8 cellular contexts compared by ENCODE assay signal in genomic region chr17:76267051-76267576, GRCh38. TPM values are rescaled to one million over a fixed set of nuclear protein-coding genes. Genes with fewer than 3 reads are reported as not detected.
DNase-seq lines count a peak whose midpoint lies in the region; ATAC-seq and TF ChIP-seq lines count a peak whose summit lies in the region.

No MANE protein-coding gene starts in this region.

- H3K4me3 Mint-ChIP-seq in activated CD4-positive, alpha-beta memory T cell treated with anti-CD3 and anti-CD28 coated beads for 36 hours, result peak overlapping the region; percentile 92
- peak overlapping the region; percentile 98 for H3K4me3 Mint-ChIP-seq in stimulated activated memory B cell treated with anti-CD40 and anti-IgM and Interleukin-4, amounts not matched to agents 10 μg/mL and 1 μg/mL and 100 μg/mL, for 72 hours

- RAD21 ChIA-PET in HCT116 (lab: Charles Lee; ENCODE audit: low non-redundant PET in 1 of 2, low total read pairs in 2 of 2, uncharacterized antibody in 2 of 2, unreplicated experiment in 2 of 2), result no interaction called here

- H3K27ac ChIP-seq in HCT116 (ENCODE audit: low read depth, low read length) (no peak overlapping the region), left ventricle myocardium inferior (replicated peaks) (peak overlapping the region; percentile 96)

- H3K9me3 ChIP-seq in HCT116 (ENCODE audit: control insufficient read depth in 1 of 2, insufficient read depth in 1 of 2, low read depth in 1 of 2, low read length in 2 of 2) (no peaks in the 10 kb centered on the region), left ventricle myocardium inferior (replicated peaks) (no peaks in the 10 kb centered on the region)

- TF ChIP-seq CTCF in HCT116 (IDR thresholded peaks at IDR 0.05 in 2 of 3, conservative IDR thresholded peaks at IDR 0.05 in 1 of 3; ENCODE audit: borderline replicate concordance in 1 of 3, insufficient read depth in 1 of 3, low read depth in 2 of 3, low read length in 2 of 3) (no peak), left ventricle myocardium inferior (IDR thresholded peaks at IDR 0.05; ENCODE audit: borderline replicate concordance) (no peak)

- no peak overlapping the region for H2AFZ ChIP-seq in HCT116 (ENCODE audit: low read depth, low read length, poor library complexity, severe bottlenecking)

- TF ChIP-seq POLR2A in HCT116 (IDR thresholded peaks at IDR 0.05; ENCODE audit: borderline replicate concordance, extremely low read depth, insufficient read depth, insufficient read length), result no peak

- peaks cover 25 to 39% of the 10 kb centered on the region in 2 experiments for H3K4me1 ChIP-seq in HCT116 (ENCODE audit: control insufficient read depth in 1 of 2, insufficient read depth in 2 of 2, low read length in 2 of 2)
- peaks cover 84% of the 10 kb centered on the region for H3K4me1 ChIP-seq in left ventricle myocardium inferior

- peaks cover 50% of the 10 kb centered on the region for H3K4me1 Mint-ChIP-seq in activated CD4-positive, alpha-beta memory T cell treated with anti-CD3 and anti-CD28 coated beads for 36 hours (ENCODE audit: low read depth)
- peaks cover 71% of the 10 kb centered on the region for H3K4me1 Mint-ChIP-seq in stimulated activated memory B cell treated with anti-CD40 and anti-IgM and Interleukin-4, amounts not matched to agents 10 μg/mL and 1 μg/mL and 100 μg/mL, for 72 hours

- no peaks in the 10 kb centered on the region for H3K9me3 Mint-ChIP-seq in activated CD4-positive, alpha-beta memory T cell treated with anti-CD3 and anti-CD28 coated beads for 36 hours
- H3K9me3 Mint-ChIP-seq in stimulated activated memory B cell treated with anti-CD40 and anti-IgM and Interleukin-4, amounts not matched to agents 10 μg/mL and 1 μg/mL and 100 μg/mL, for 72 hours, result no peaks in the 10 kb centered on the region

- peaks cover 3 to 21% of the 10 kb centered on the region in 2 experiments; a peak in 2 of 4 replicates for H3K36me3 ChIP-seq in HCT116 (ENCODE audit: control insufficient read depth in 1 of 2, insufficient read depth in 2 of 2, low read length in 2 of 2)
- peaks cover 15% of the 10 kb centered on the region for H3K36me3 ChIP-seq in left ventricle myocardium inferior

- no TSS peak for BruUV-seq in HCT116 (replicated peaks; lab: Mats Ljungman, UMichigan)

- no peaks in the 10 kb centered on the region for H3K27me3 Mint-ChIP-seq in activated CD4-positive, alpha-beta memory T cell treated with anti-CD3 and anti-CD28 coated beads for 36 hours
- no peaks in the 10 kb centered on the region for H3K27me3 Mint-ChIP-seq in stimulated activated memory B cell treated with anti-CD40 and anti-IgM and Interleukin-4, amounts not matched to agents 10 μg/mL and 1 μg/mL and 100 μg/mL, for 72 hours

- H3K36me3 Mint-ChIP-seq in activated CD4-positive, alpha-beta memory T cell treated with anti-CD3 and anti-CD28 coated beads for 36 hours, result peaks cover 57% of the 10 kb centered on the region
- H3K36me3 Mint-ChIP-seq in stimulated activated memory B cell treated with anti-CD40 and anti-IgM and Interleukin-4, amounts not matched to agents 10 μg/mL and 1 μg/mL and 100 μg/mL, for 72 hours, result peaks cover 21% of the 10 kb centered on the region

- H3K79me2 ChIP-seq in HCT116 (ENCODE audit: insufficient read depth, low read length), result peaks cover 24% of the 10 kb centered on the region

- no peaks in the 10 kb centered on the region for H4K20me1 ChIP-seq in HCT116 (ENCODE audit: insufficient read depth)

- H3K27me3 ChIP-seq in HCT116 (ENCODE audit: insufficient read depth, low read length) (no peaks in the 10 kb centered on the region), left ventricle myocardium inferior (ENCODE audit: low read depth) (no peaks in the 10 kb centered on the region)

- peak overlapping the region; percentile 90 for H3K4me2 ChIP-seq in HCT116 (ENCODE audit: low read length)

- peak overlapping the region; percentile 74; the same call in 1 of the 2 replicates for H3K9ac ChIP-seq in HCT116 (ENCODE audit: low read length)

- CTCF ChIA-PET in HCT116 (lab: Charles Lee), result interaction anchor here (0.7 to 1.7 kb wide), 3 partner anchors 12 to 146 kb away, joined by 3 to 11 read pairs (median 3); no protein-coding TSS in a partner anchor
- CTCF ChIA-PET in activated CD4-positive, alpha-beta memory T cell treated with anti-CD3 and anti-CD28 coated beads for 36 hours (lab: Charles Lee), result interaction anchor here (0.7 to 4.2 kb wide), 5 partner anchors 11 to 146 kb away, joined by 3 to 31 read pairs (median 5); no protein-coding TSS in a partner anchor

- intact Hi-C loops in HCT116 (cut with micrococcal nuclease) (no loop called here), left ventricle myocardium inferior (cut with micrococcal nuclease) (no loop called here), head of caudate nucleus (cut with DNase I) (no loop called here)
- intact Hi-C loops in activated CD4-positive, alpha-beta memory T cell treated with anti-CD3 and anti-CD28 coated beads for 36 hours (cut with micrococcal nuclease), result loop anchor here (5.0 kb wide), 1 partner anchor 470 kb away; the partner anchor contains the start of genes MFSD11 and SRSF2

- H3K4me3 ChIP-seq in HCT116 (replicated peaks in 1 of 2; ENCODE audit: low read depth in 1 of 2, low read length in 2 of 2) (peak overlapping the region in 1 of 2 experiments; percentile 82; a peak in 3 of 4 replicates), left ventricle myocardium inferior (peak overlapping the region; percentile 93)

- TF ChIP-seq RAD21 in HCT116 (IDR thresholded peaks at IDR 0.05; ENCODE audit: low read depth), result no peak

- ATAC-seq in HCT116, result no peak
- ATAC-seq in stimulated activated memory B cell treated with anti-CD40 and anti-IgM and Interleukin-4, amounts not matched to agents 10 μg/mL and 1 μg/mL and 100 μg/mL, for 72 hours, result no peak
- ATAC-seq in GM21381 (IDR thresholded peaks at IDR 0.05; ENCODE audit: unreplicated experiment), result no peak

- peak overlapping the region; percentile 97 for H3K27ac Mint-ChIP-seq in activated CD4-positive, alpha-beta memory T cell treated with anti-CD3 and anti-CD28 coated beads for 36 hours
- peak overlapping the region; percentile 80 for H3K27ac Mint-ChIP-seq in stimulated activated memory B cell treated with anti-CD40 and anti-IgM and Interleukin-4, amounts not matched to agents 10 μg/mL and 1 μg/mL and 100 μg/mL, for 72 hours

- H3K9me2 ChIP-seq in HCT116 (ENCODE audit: insufficient read depth), result no peaks in the 10 kb centered on the region

- DNase-seq in HCT116 (ENCODE audit: low read depth, low spot score), result no peak
- DNase-seq in activated CD4-positive, alpha-beta memory T cell treated with anti-CD3 and anti-CD28 coated beads for 36 hours, result peak; percentile 14
- no peak for DNase-seq in left ventricle myocardium inferior
- no peak for DNase-seq in head of caudate nucleus
- no peak for DNase-seq in A172 (ENCODE audit: low spot score)
- DNase-seq in NCI-H1436 (lab: John Stamatoyannopoulos, UW), result no peak

- POLR2A ChIA-PET in HCT116 (lab: Charles Lee), result no interaction called here
- POLR2A ChIA-PET in activated CD4-positive, alpha-beta memory T cell treated with anti-CD3 and anti-CD28 coated beads for 36 hours (lab: Charles Lee), result interaction anchor here (0.6 to 12.3 kb wide), 12 partner anchors 10 to 146 kb away, joined by 3 to 298 read pairs (median 7); no protein-coding TSS in a partner anchor

TF ChIP-seq in HCT116, 20 proteins besides CTCF, POLR2A, EP300 and RAD21:
- TF ChIP-seq ZBTB33 (IDR thresholded peaks at IDR 0.05; ENCODE audit: extremely low read depth, insufficient replicate concordance, low read length), result no peak
- TF ChIP-seq TCF7L2 (IDR thresholded peaks at IDR 0.05; ENCODE audit: borderline replicate concordance, extremely low read depth, insufficient read depth, insufficient read length), result no peak
- no peak for TF ChIP-seq ATF3 (IDR thresholded peaks at IDR 0.05)
- TF ChIP-seq ELF1 (IDR thresholded peaks at IDR 0.05; ENCODE audit: borderline replicate concordance, low read depth), result no peak
TF ChIP-seq in HCT116: peak in this region for 0.

RNA-seq across cellular contexts. Expression of gene UBALD2, which starts 2.0 kb away (rescaled TPM):
- total RNA-seq in HCT116 (2021; ENCODE audit: unreplicated experiment), result 94.3 TPM
- polyA plus RNA-seq in HCT116 (2012), result 148 and 150 TPM in 2 replicates
- 100 to 1,000 TPM; 317 TPM for total RNA-seq in activated CD4-positive, alpha-beta memory T cell treated with anti-CD3 and anti-CD28 coated beads for 36 hours
- 26.0 TPM for total RNA-seq in left ventricle myocardium inferior
- 2.7 and 6.5 TPM in 2 replicates for total RNA-seq in A172 (2014; rRNA removed; shearing (Covaris generic))

RNA-seq across cellular contexts. Expression of gene RNF157, which starts 26.8 kb away (rescaled TPM):
- total RNA-seq in HCT116 (2021; ENCODE audit: unreplicated experiment), result 0.86 TPM
- 0.54 and 0.59 TPM in 2 replicates for polyA plus RNA-seq in HCT116 (2012)
- total RNA-seq in activated CD4-positive, alpha-beta memory T cell treated with anti-CD3 and anti-CD28 coated beads for 36 hours, result 10 to 100 TPM; 25.4 to 28.0 TPM
- 4.8 TPM for total RNA-seq in left ventricle myocardium inferior
- total RNA-seq in A172 (2014; rRNA removed; shearing (Covaris generic)), result 7.0 and 8.3 TPM in 2 replicates

RNA-seq across cellular contexts. Expression of gene QRICH2, which starts 41.0 kb away (rescaled TPM):
- total RNA-seq in HCT116 (2021; ENCODE audit: unreplicated experiment), result 4.9 TPM
- 2.5 and 3.3 TPM in 2 replicates for polyA plus RNA-seq in HCT116 (2012)
- total RNA-seq in activated CD4-positive, alpha-beta memory T cell treated with anti-CD3 and anti-CD28 coated beads for 36 hours, result 1 to 10 TPM; 1.0 to 1.1 TPM
- 2.4 TPM for total RNA-seq in left ventricle myocardium inferior
- total RNA-seq in A172 (2014; rRNA removed; shearing (Covaris generic)), result 2.1 and 2.8 TPM in 2 replicates
